ENCODE assay signal across 17 cellular contexts in genomic region chr16:69834817-69835477, GRCh38.
DNase-seq lines count a peak whose midpoint lies in the region; ATAC-seq lines count a peak whose summit lies in the region.
"Had no signal": no experiment of that assay in that cellular context is flagged by ENCODE, and none has a peak within 500 bp of the region (broad histone marks: within the 10 kb centered on the region; RNA-seq: fewer than 3 reads in every experiment).

No MANE protein-coding gene starts in this region.

- H3K4me1 Mint-ChIP-seq in T-helper 17 cell = peaks cover 21% of the 10 kb centered on the region

- no peak overlapping the region for H3K4me3 ChIP-seq in skeletal muscle tissue (ENCODE audit: low read length in 3 of 3)

- peak overlapping the region; percentile 45 for H3K27ac ChIP-seq in skeletal muscle tissue (ENCODE audit: low read depth, low read length)

- H3K27ac Mint-ChIP-seq in T-helper 17 cell = peak overlapping the region; percentile 14
- H3K27ac Mint-ChIP-seq: activated naive CD8-positive, alpha-beta T cell treated with anti-CD3 and anti-CD28 coated beads for 36 hours had no signal

- H3K27me3 Mint-ChIP-seq in T-helper 17 cell = no peaks in the 10 kb centered on the region
- H3K27me3 Mint-ChIP-seq: activated naive CD8-positive, alpha-beta T cell treated with anti-CD3 and anti-CD28 coated beads for 36 hours had no signal

- peaks cover 7% of the 10 kb centered on the region for H3K36me3 Mint-ChIP-seq in T-helper 17 cell (ENCODE audit: low read depth)
- H3K36me3 Mint-ChIP-seq: activated naive CD8-positive, alpha-beta T cell treated with anti-CD3 and anti-CD28 coated beads for 36 hours had no signal

- peak; percentile 75 for ATAC-seq in HG02798 (IDR thresholded peaks at IDR 0.05; ENCODE audit: poor library complexity, unreplicated experiment)
- no peak for ATAC-seq in T-helper 17 cell
- ATAC-seq in GM21825 (IDR thresholded peaks at IDR 0.05; ENCODE audit: unreplicated experiment) = no peak
- ATAC-seq in HG03571 (IDR thresholded peaks at IDR 0.05; ENCODE audit: unreplicated experiment) = no peak
- ATAC-seq: sciatic nerve had no signal

- H3K9me3 ChIP-seq in T-helper 17 cell (ENCODE audit: control insufficient read depth, low read length, poor library complexity, severe bottlenecking) = no peaks in the 10 kb centered on the region
- no peaks in the 10 kb centered on the region for H3K9me3 ChIP-seq in skeletal muscle tissue (ENCODE audit: control insufficient read depth in 3 of 3, low read length in 3 of 3)

- no peaks in the 10 kb centered on the region for H3K36me3 ChIP-seq in skeletal muscle tissue (ENCODE audit: control insufficient read depth in 3 of 3, insufficient read depth in 3 of 3, low read length in 3 of 3)

- no peaks in the 10 kb centered on the region for H3K27me3 ChIP-seq in skeletal muscle tissue (ENCODE audit: control insufficient read depth in 3 of 3, insufficient read depth in 3 of 3, low read length in 3 of 3)

- no peak overlapping the region for H3K9ac ChIP-seq in skeletal muscle tissue (ENCODE audit: low read depth in 1 of 3, low read length in 3 of 3)

- H3K4me1 ChIP-seq in skeletal muscle tissue (ENCODE audit: control insufficient read depth in 3 of 3, insufficient read depth in 3 of 3, low read length in 3 of 3) = peaks cover 32 to 40% (median 39%) of the 10 kb centered on the region in 3 donors

- DNase-seq in GM19238 (ENCODE audit: insufficient read length, low spot score) (peak; percentile 33), T-helper 17 cell (no peak), NCI-H1930 (lab: John Stamatoyannopoulos, UW) (no peak)
- DNase-seq: activated CD4-positive, alpha-beta T cell treated with anti-CD3 and anti-CD28 coated beads, Interleukin-2, amount 50 U/mL, for 4 hours; activated naive CD8-positive, alpha-beta T cell treated with anti-CD3 and anti-CD28 coated beads for 36 hours; activated T-cell treated with anti-CD3 and anti-CD28 coated beads, Interleukin-2, amount 50 U/mL, for 1 hour; DMS 273 treated with DMSO at 0.1 percent for 48 hours; H9; islet precursor cell; NCI-H1092 treated with DMSO at 0.1 percent for 48 hours; stimulated activated CD4-positive, alpha-beta T cell treated with anti-CD3 and anti-CD28 coated beads, Interleukin-2, amount 100 ng/mL, for 24 hours; stimulated activated CD8-positive, alpha-beta memory T cell treated with anti-CD3 and anti-CD28 coated beads, Interleukin-4, amount 100 ng/mL, for 48 hours had no signal

- H3K4me3 Mint-ChIP-seq in T-helper 17 cell = no peak overlapping the region
- H3K4me3 Mint-ChIP-seq: activated naive CD8-positive, alpha-beta T cell treated with anti-CD3 and anti-CD28 coated beads for 36 hours; H9 had no signal
